Comparison of ENCODE assay signal across 2 cellular contexts in genomic region chr18:48843162-48843561, GRCh38.
TF ChIP-seq lines count a peak whose summit lies in the region.

No MANE protein-coding gene starts in this region.

TF ChIP-seq in liver, 16 proteins besides CTCF, POLR2A, EP300 and RAD21 (continued from another document):
- TF ChIP-seq ZBTB33 (IDR thresholded peaks at IDR 0.05) (no peak), GABPA (IDR thresholded peaks at IDR 0.05 in 1 of 2, conservative IDR thresholded peaks at IDR 0.05 in 1 of 2) (no peak), NR2F2 (IDR thresholded peaks at IDR 0.05) (no peak), YY1 (IDR thresholded peaks at IDR 0.05) (no peak), FOXA2 (IDR thresholded peaks at IDR 0.05) (no peak), FOXA1 (IDR thresholded peaks at IDR 0.05) (no peak), EGR1 (IDR thresholded peaks at IDR 0.05; ENCODE audit: low read depth in 2 of 2) (no peak)
- TF ChIP-seq, protein P1, sequence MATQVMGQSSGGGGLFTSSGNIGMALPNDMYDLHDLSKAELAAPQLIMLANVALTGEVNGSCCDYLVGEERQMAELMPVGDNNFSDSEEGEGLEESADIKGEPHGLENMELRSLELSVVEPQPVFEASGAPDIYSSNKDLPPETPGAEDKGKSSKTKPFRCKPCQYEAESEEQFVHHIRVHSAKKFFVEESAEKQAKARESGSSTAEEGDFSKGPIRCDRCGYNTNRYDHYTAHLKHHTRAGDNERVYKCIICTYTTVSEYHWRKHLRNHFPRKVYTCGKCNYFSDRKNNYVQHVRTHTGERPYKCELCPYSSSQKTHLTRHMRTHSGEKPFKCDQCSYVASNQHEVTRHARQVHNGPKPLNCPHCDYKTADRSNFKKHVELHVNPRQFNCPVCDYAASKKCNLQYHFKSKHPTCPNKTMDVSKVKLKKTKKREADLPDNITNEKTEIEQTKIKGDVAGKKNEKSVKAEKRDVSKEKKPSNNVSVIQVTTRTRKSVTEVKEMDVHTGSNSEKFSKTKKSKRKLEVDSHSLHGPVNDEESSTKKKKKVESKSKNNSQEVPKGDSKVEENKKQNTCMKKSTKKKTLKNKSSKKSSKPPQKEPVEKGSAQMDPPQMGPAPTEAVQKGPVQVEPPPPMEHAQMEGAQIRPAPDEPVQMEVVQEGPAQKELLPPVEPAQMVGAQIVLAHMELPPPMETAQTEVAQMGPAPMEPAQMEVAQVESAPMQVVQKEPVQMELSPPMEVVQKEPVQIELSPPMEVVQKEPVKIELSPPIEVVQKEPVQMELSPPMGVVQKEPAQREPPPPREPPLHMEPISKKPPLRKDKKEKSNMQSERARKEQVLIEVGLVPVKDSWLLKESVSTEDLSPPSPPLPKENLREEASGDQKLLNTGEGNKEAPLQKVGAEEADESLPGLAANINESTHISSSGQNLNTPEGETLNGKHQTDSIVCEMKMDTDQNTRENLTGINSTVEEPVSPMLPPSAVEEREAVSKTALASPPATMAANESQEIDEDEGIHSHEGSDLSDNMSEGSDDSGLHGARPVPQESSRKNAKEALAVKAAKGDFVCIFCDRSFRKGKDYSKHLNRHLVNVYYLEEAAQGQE (IDR thresholded peaks at IDR 0.05) = no peak

TF ChIP-seq in HepG2, 621 proteins besides CTCF, POLR2A, EP300 and RAD21 (continued from another document):
- TF ChIP-seq AHDC1 (CRISPR knock-in tag; IDR thresholded peaks at IDR 0.05; ENCODE audit: borderline replicate concordance) (no peak), SIN3B (IDR thresholded peaks at IDR 0.05; ENCODE audit: low read length) (no peak), ZNF713 (CRISPR knock-in tag; IDR thresholded peaks at IDR 0.05) (no peak), NFRKB (IDR thresholded peaks at IDR 0.05) (no peak), ZBTB14 (CRISPR knock-in tag; IDR thresholded peaks at IDR 0.05) (no peak), KLF12 (CRISPR knock-in tag; IDR thresholded peaks at IDR 0.05; ENCODE audit: borderline replicate concordance) (no peak), ARID5B (CRISPR knock-in tag; IDR thresholded peaks at IDR 0.05) (no peak), POLR2AphosphoS2 (IDR thresholded peaks at IDR 0.05; ENCODE audit: low read depth, low read length) (no peak), POLR2G (IDR thresholded peaks at IDR 0.05; ENCODE audit: low read depth, low read length) (no peak), MEIS2 (CRISPR knock-in tag; IDR thresholded peaks at IDR 0.05) (no peak)
- TF ChIP-seq, protein P2, sequence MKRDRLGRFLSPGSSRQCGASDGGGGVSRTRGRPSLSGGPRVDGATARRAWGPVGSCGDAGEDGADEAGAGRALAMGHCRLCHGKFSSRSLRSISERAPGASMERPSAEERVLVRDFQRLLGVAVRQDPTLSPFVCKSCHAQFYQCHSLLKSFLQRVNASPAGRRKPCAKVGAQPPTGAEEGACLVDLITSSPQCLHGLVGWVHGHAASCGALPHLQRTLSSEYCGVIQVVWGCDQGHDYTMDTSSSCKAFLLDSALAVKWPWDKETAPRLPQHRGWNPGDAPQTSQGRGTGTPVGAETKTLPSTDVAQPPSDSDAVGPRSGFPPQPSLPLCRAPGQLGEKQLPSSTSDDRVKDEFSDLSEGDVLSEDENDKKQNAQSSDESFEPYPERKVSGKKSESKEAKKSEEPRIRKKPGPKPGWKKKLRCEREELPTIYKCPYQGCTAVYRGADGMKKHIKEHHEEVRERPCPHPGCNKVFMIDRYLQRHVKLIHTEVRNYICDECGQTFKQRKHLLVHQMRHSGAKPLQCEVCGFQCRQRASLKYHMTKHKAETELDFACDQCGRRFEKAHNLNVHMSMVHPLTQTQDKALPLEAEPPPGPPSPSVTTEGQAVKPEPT (CRISPR knock-in tag; IDR thresholded peaks at IDR 0.05; ENCODE audit: low read depth) = no peak
